Comparison of ENCODE assay signal across 25 cellular contexts in genomic region chr22:39055658-39056057, GRCh38. TPM values are rescaled to one million over a fixed set of nuclear protein-coding genes. Genes with fewer than 3 reads are reported as not detected.
DNase-seq lines count a peak whose midpoint lies in the region; ATAC-seq, FAIRE-seq and TF ChIP-seq lines count a peak whose summit lies in the region.
"Had no signal": no experiment of that assay in that cellular context is flagged by ENCODE, and none has a peak within 500 bp of the region (broad histone marks: within the 10 kb centered on the region; RNA-seq: fewer than 3 reads in every experiment).

No MANE protein-coding gene starts in this region.

- H2BK120ac ChIP-seq in trophoblast cell (ENCODE audit: insufficient read depth, low read length, poor library complexity) = no peak overlapping the region

- H3K9me3 ChIP-seq in trophoblast cell (ENCODE audit: insufficient read depth, low read depth, low read length) = peaks cover 5% of the 10 kb centered on the region
- no peaks in the 10 kb centered on the region for H3K9me3 ChIP-seq in heart left ventricle
- H3K9me3 ChIP-seq: Caco-2 had no signal

- H3K27ac ChIP-seq in trophoblast cell (ENCODE audit: low read depth, low read length) = no peak overlapping the region
- no peak overlapping the region for H3K27ac ChIP-seq in heart left ventricle
- H3K27ac ChIP-seq: BLaER1, C4-2B had no signal

- no peak overlapping the region for H4K12ac ChIP-seq in trophoblast cell (ENCODE audit: low read depth, low read length)

- H2BK12ac ChIP-seq in trophoblast cell (ENCODE audit: low read length) = no peak overlapping the region

- DNase-seq in Calu3 = peak; percentile 26
- DNase-seq in OCI-M1 (lab: John Stamatoyannopoulos, UW) = peak; percentile 15
- no peak for DNase-seq in bronchial epithelial cell (ENCODE audit: low read depth)
- DNase-seq in trophoblast cell = no peak
- no peak for DNase-seq in activated CD4-positive, alpha-beta T cell treated with anti-CD3 and anti-CD28 coated beads, Interleukin-2, amount 10 ng/mL, durations not matched to agents 24 days and 14 days
- no peak for DNase-seq in heart left ventricle
- no peak for DNase-seq in immature natural killer cell
- DNase-seq: Caco-2; CD4-positive, CD25-positive, alpha-beta regulatory T cell; CD8-positive, alpha-beta T cell; DMS 273 treated with DMSO at 0.1 percent for 48 hours; DMS79; EL; GDM1; H9; HFFc6 had no signal

- H3K27ac Mint-ChIP-seq in Calu3 (ENCODE audit: unreplicated experiment) (no peak overlapping the region), immature natural killer cell (peak overlapping the region in 1 of 6 donors; percentile 57)
- H3K27ac Mint-ChIP-seq in activated CD4-positive, alpha-beta T cell treated with anti-CD3 and anti-CD28 coated beads, Interleukin-2, amount 10 ng/mL, durations not matched to agents 24 days and 14 days = no peak overlapping the region
- H3K27ac Mint-ChIP-seq: CD4-positive, CD25-positive, alpha-beta regulatory T cell; CD8-positive, alpha-beta T cell; GM23338; H9; HFFc6 had no signal

- H3K27me3 ChIP-seq in bronchial epithelial cell (ENCODE audit: control insufficient read depth, insufficient read depth, low read length) = peaks cover 1% of the 10 kb centered on the region
- no peaks in the 10 kb centered on the region for H3K27me3 ChIP-seq in trophoblast cell (ENCODE audit: insufficient read depth, low read length)
- H3K27me3 ChIP-seq in heart left ventricle = no peaks in the 10 kb centered on the region
- H3K27me3 ChIP-seq: BLaER1 had no signal

- H3K4me1 ChIP-seq in trophoblast cell (ENCODE audit: control insufficient read depth in 1 of 2, insufficient read depth in 2 of 2, low read length in 2 of 2) (no peaks in the 10 kb centered on the region), heart left ventricle (no peaks in the 10 kb centered on the region)
- H3K4me1 ChIP-seq: BLaER1 had no signal

- no peak overlapping the region for H3K4me2 ChIP-seq in trophoblast cell (ENCODE audit: low read length)
- H3K4me2 ChIP-seq: BLaER1, GM23338 had no signal

- no peak overlapping the region for H4K8ac ChIP-seq in trophoblast cell (ENCODE audit: low read depth, low read length)

- no peak for ATAC-seq in HG02623 (IDR thresholded peaks at IDR 0.05; ENCODE audit: unreplicated experiment)
- ATAC-seq in heart left ventricle = no peak
- ATAC-seq: CD8-positive, alpha-beta T cell; GM12878; GM23338; HCT116 had no signal

- TF ChIP-seq CTCF in Calu3 (IDR thresholded peaks at IDR 0.05; ENCODE audit: unreplicated experiment) = no peak
- TF ChIP-seq CTCF in bronchial epithelial cell (IDR thresholded peaks at IDR 0.05; ENCODE audit: insufficient read depth, low read length, severe bottlenecking) = no peak
- TF ChIP-seq CTCF in heart left ventricle (IDR thresholded peaks at IDR 0.05) = no peak

- H2AK5ac ChIP-seq in trophoblast cell (ENCODE audit: low read length) = no peak overlapping the region

- TF ChIP-seq POLR2A in heart left ventricle (IDR thresholded peaks at IDR 0.05) = no peak

- H3K36me3 ChIP-seq in bronchial epithelial cell (ENCODE audit: control insufficient read depth, insufficient read depth, low read length) (no peaks in the 10 kb centered on the region), trophoblast cell (ENCODE audit: control insufficient read depth in 1 of 2, insufficient read depth in 2 of 2, low read length in 2 of 2) (no peaks in the 10 kb centered on the region), heart left ventricle (no peaks in the 10 kb centered on the region)

- H3K79me1 ChIP-seq in trophoblast cell (ENCODE audit: low read length) = no peaks in the 10 kb centered on the region

- no peaks in the 10 kb centered on the region for H3K79me2 ChIP-seq in trophoblast cell (ENCODE audit: control insufficient read depth, insufficient read depth, low read length, poor library complexity)

- no peak overlapping the region for H3K18ac ChIP-seq in trophoblast cell (ENCODE audit: low read length)

- H2BK5ac ChIP-seq in trophoblast cell (ENCODE audit: low read depth, low read length, poor library complexity) = no peak overlapping the region

- no peak overlapping the region for H4K91ac ChIP-seq in trophoblast cell (ENCODE audit: low read depth, low read length)

- BruUV-seq in Calu3 (replicated peaks; lab: Mats Ljungman, UMichigan) = no TSS peak

- H3K4me3 ChIP-seq in bronchial epithelial cell (ENCODE audit: low read depth, low read length) (no peak overlapping the region), trophoblast cell (ENCODE audit: low read depth, low read length) (peak overlapping the region; percentile 16), heart left ventricle (no peak overlapping the region)
- H3K4me3 ChIP-seq: BLaER1, GM12878, GM23338 had no signal

- no peak overlapping the region for H3K9ac ChIP-seq in trophoblast cell (ENCODE audit: low read length)
- H3K9ac ChIP-seq: BLaER1 had no signal

- H3K9me3 Mint-ChIP-seq in Calu3 (ENCODE audit: low read depth, unreplicated experiment) (no peaks in the 10 kb centered on the region), immature natural killer cell (no peaks in the 10 kb centered on the region)
- no peaks in the 10 kb centered on the region for H3K9me3 Mint-ChIP-seq in activated CD4-positive, alpha-beta T cell treated with anti-CD3 and anti-CD28 coated beads, Interleukin-2, amount 10 ng/mL, durations not matched to agents 24 days and 14 days
- H3K9me3 Mint-ChIP-seq: CD4-positive, CD25-positive, alpha-beta regulatory T cell; CD8-positive, alpha-beta T cell; HFFc6 had no signal

- CTCF ChIA-PET in Calu3 (lab: Charles Lee) = interaction anchor here (0.7 to 1.0 kb wide), 2 partner anchors 11 to 186 kb away, joined by 3 to 4 read pairs; no protein-coding TSS in a partner anchor

- no peaks in the 10 kb centered on the region for H3K4me1 Mint-ChIP-seq in Calu3 (ENCODE audit: low read depth, unreplicated experiment)
- H3K4me1 Mint-ChIP-seq in activated CD4-positive, alpha-beta T cell treated with anti-CD3 and anti-CD28 coated beads, Interleukin-2, amount 10 ng/mL, durations not matched to agents 24 days and 14 days = no peaks in the 10 kb centered on the region
- H3K4me1 Mint-ChIP-seq in immature natural killer cell = peaks cover 4 to 11% of the 10 kb centered on the region in 2 donors

- intact Hi-C loops in Calu3 (cut with micrococcal nuclease; ENCODE audit: unreplicated experiment) = loop anchor here (2.0 kb wide), 1 partner anchor 39 kb away; no protein-coding TSS in a partner anchor
- intact Hi-C loops in activated CD4-positive, alpha-beta T cell treated with anti-CD3 and anti-CD28 coated beads, Interleukin-2, amount 10 ng/mL, durations not matched to agents 24 days and 14 days (cut with micrococcal nuclease) = no loop called here
- intact Hi-C loops in heart left ventricle (cut with DNase I) = no loop called here

- no peaks in the 10 kb centered on the region for H3K27me3 Mint-ChIP-seq in Calu3 (ENCODE audit: unreplicated experiment)
- no peaks in the 10 kb centered on the region for H3K27me3 Mint-ChIP-seq in activated CD4-positive, alpha-beta T cell treated with anti-CD3 and anti-CD28 coated beads, Interleukin-2, amount 10 ng/mL, durations not matched to agents 24 days and 14 days
- H3K27me3 Mint-ChIP-seq in immature natural killer cell (ENCODE audit: low read depth in 3 of 3) = no peaks in the 10 kb centered on the region
- H3K27me3 Mint-ChIP-seq: CD4-positive, CD25-positive, alpha-beta regulatory T cell had no signal

- H3K23ac ChIP-seq in trophoblast cell (ENCODE audit: low read length) = no peak overlapping the region

- peak; percentile 96 for FAIRE-seq in bronchial epithelial cell (lab: Jason Lieb, UNC)
- FAIRE-seq: D721Med, GM12878, GM19239 had no signal

- H3K36me3 Mint-ChIP-seq in Calu3 (ENCODE audit: insufficient read depth, unreplicated experiment) (peaks cover 6% of the 10 kb centered on the region), immature natural killer cell (no peaks in the 10 kb centered on the region)
- peaks cover 2% of the 10 kb centered on the region for H3K36me3 Mint-ChIP-seq in activated CD4-positive, alpha-beta T cell treated with anti-CD3 and anti-CD28 coated beads, Interleukin-2, amount 10 ng/mL, durations not matched to agents 24 days and 14 days (ENCODE audit: low read depth)
- H3K36me3 Mint-ChIP-seq: CD4-positive, CD25-positive, alpha-beta regulatory T cell had no signal

- H3K4me3 Mint-ChIP-seq in Calu3 (ENCODE audit: low read depth, unreplicated experiment) (no peak overlapping the region), immature natural killer cell (no peak overlapping the region)
- H3K4me3 Mint-ChIP-seq in activated CD4-positive, alpha-beta T cell treated with anti-CD3 and anti-CD28 coated beads, Interleukin-2, amount 10 ng/mL, durations not matched to agents 24 days and 14 days = no peak overlapping the region
- H3K4me3 Mint-ChIP-seq: CD4-positive, CD25-positive, alpha-beta regulatory T cell; CD8-positive, alpha-beta T cell; GM23338; H9; HFFc6 had no signal

- no CpG with 5 or more reads among the region's 11 CpGs for WGBS in trophoblast cell (ENCODE audit: extremely low coverage, insufficient coverage, insufficient read length)
- 94 to 97% (median 95%) methylated on average over 11 of the region's 11 CpGs for WGBS in heart left ventricle, 4 donors

- no peak overlapping the region for H2AFZ ChIP-seq in trophoblast cell (ENCODE audit: insufficient read depth, low read length, poor library complexity)
- H2AFZ ChIP-seq: GM23338 had no signal

- H3K14ac ChIP-seq in trophoblast cell (ENCODE audit: low read length) = no peak overlapping the region

- no peak overlapping the region for H3K4ac ChIP-seq in trophoblast cell (ENCODE audit: low read depth, low read length)

RNA-seq across cellular contexts. Expression of gene APOBEC3F, which starts 15.0 kb away (rescaled TPM):
- total RNA-seq in Calu3 (2022) (22.2 and 24.1 TPM in 2 replicates), bronchial epithelial cell (0.79 and 2.0 TPM in 2 replicates), heart left ventricle (10 to 100 TPM in 2 of 9 donors, 1 to 10 TPM in 7; 1.2 to 18.2 (median 4.3) TPM)
- polyA plus RNA-seq in trophoblast cell (2013) = 4.4 and 4.6 TPM in 2 replicates
- total RNA-seq in activated CD4-positive, alpha-beta T cell treated with anti-CD3 and anti-CD28 coated beads, Interleukin-2, amount 10 ng/mL, durations not matched to agents 24 days and 14 days = 16.9 and 19.8 TPM in 2 replicates
- polyA plus RNA-seq in heart left ventricle (1 to 10 TPM; 1.4 to 9.6 TPM), immature natural killer cell (10 to 100 TPM in 2 of 3 donors, 1 to 10 TPM in 1; 9.0 to 43.0 (median 16.8) TPM)

RNA-seq across cellular contexts. Expression of gene APOBEC3G, which starts 21.4 kb away (rescaled TPM):
- 12.3 and 16.1 TPM in 2 replicates for total RNA-seq in Calu3 (2022)
- 1.2 and 3.4 TPM in 2 replicates for total RNA-seq in bronchial epithelial cell
- 1.4 and 1.8 TPM in 2 replicates for polyA plus RNA-seq in trophoblast cell (2013)
- 47.2 and 48.5 TPM in 2 replicates for total RNA-seq in activated CD4-positive, alpha-beta T cell treated with anti-CD3 and anti-CD28 coated beads, Interleukin-2, amount 10 ng/mL, durations not matched to agents 24 days and 14 days
- total RNA-seq in heart left ventricle = 10 to 100 TPM in 1 of 9 donors, 1 to 10 TPM in 8; 1.8 to 21.9 (median 3.3) TPM
- polyA plus RNA-seq in heart left ventricle = 1 to 10 TPM; 2.9 to 3.5 TPM
- 100 to 1,000 TPM; 494 to 885 (median 545) TPM for polyA plus RNA-seq in immature natural killer cell

RNA-seq across cellular contexts. Expression of gene APOBEC3D, which starts 34.7 kb away (rescaled TPM):
- 1.1 and 1.8 TPM in 2 replicates for total RNA-seq in Calu3 (2022)
- total RNA-seq in bronchial epithelial cell = 0.26 TPM in 1 of 2 replicates, not detected in the other
- 1.9 and 2.1 TPM in 2 replicates for polyA plus RNA-seq in trophoblast cell (2013)
- total RNA-seq in activated CD4-positive, alpha-beta T cell treated with anti-CD3 and anti-CD28 coated beads, Interleukin-2, amount 10 ng/mL, durations not matched to agents 24 days and 14 days = 26.2 and 26.7 TPM in 2 replicates
- total RNA-seq in heart left ventricle = 1 to 10 TPM in 4 of 9 donors, under 1 TPM in 5; 0.20 to 4.7 (median 0.87) TPM
- 1 to 10 TPM in 1 of 2 donors, under 1 TPM in 1; 0.80 to 1.4 TPM for polyA plus RNA-seq in heart left ventricle
- polyA plus RNA-seq in immature natural killer cell = 10 to 100 TPM in 2 of 3 donors, 1 to 10 TPM in 1; 3.9 to 25.3 (median 15.4) TPM

RNA-seq across cellular contexts. Expression of gene APOBEC3H, which starts 41.4 kb away (rescaled TPM):
- total RNA-seq in Calu3 (2022) (not detected in 2 replicates), bronchial epithelial cell (0.13 and 0.26 TPM in 2 replicates), heart left ventricle (1 to 10 TPM in 1 of 9 donors, under 1 TPM in 3, not detected in 5; 0.21 to 1.7 (median 0.61) TPM)
- polyA plus RNA-seq in trophoblast cell (2013) = 0.94 and 1.1 TPM in 2 replicates
- 5.8 and 7.6 TPM in 2 replicates for total RNA-seq in activated CD4-positive, alpha-beta T cell treated with anti-CD3 and anti-CD28 coated beads, Interleukin-2, amount 10 ng/mL, durations not matched to agents 24 days and 14 days
- polyA plus RNA-seq in heart left ventricle (under 1 TPM in 1 of 2 donors, not detected in 1; 0.46 TPM), immature natural killer cell (10 to 100 TPM; 16.7 to 22.2 (median 21.7) TPM)
- total RNA-seq: A673, Caco-2, GM23338 had no signal
- polyA plus RNA-seq: GM23338 had no signal

RNA-seq across cellular contexts. Expression of gene APOBEC3C, which starts 41.6 kb away (rescaled TPM):
- total RNA-seq in Calu3 (2022) (22.2 and 23.7 TPM in 2 replicates), bronchial epithelial cell (4.1 and 4.2 TPM in 2 replicates), heart left ventricle (10 to 100 TPM in 8 of 9 donors, 1 to 10 TPM in 1; 7.3 to 53.8 (median 26.3) TPM)
- polyA plus RNA-seq in trophoblast cell (2013) = 34.2 and 34.6 TPM in 2 replicates
- 73.6 and 74.8 TPM in 2 replicates for total RNA-seq in activated CD4-positive, alpha-beta T cell treated with anti-CD3 and anti-CD28 coated beads, Interleukin-2, amount 10 ng/mL, durations not matched to agents 24 days and 14 days
- polyA plus RNA-seq in heart left ventricle (10 to 100 TPM; 12.3 to 24.9 TPM), immature natural killer cell (100 to 1,000 TPM; 242 to 468 (median 346) TPM)

Comparison
In these comparisons a context has a peak if more than half of its experiments do, and no peak if none do; other contexts are left out.
1. DNase-seq: peak in Calu3 (single experiment) and OCI-M1 (single experiment); none in bronchial epithelial cell (single experiment), trophoblast cell (0 of 2), activated CD4-positive, alpha-beta T cell treated with anti-CD3 and anti-CD28 coated beads, Interleukin-2, amount 10 ng/mL, durations not matched to agents 24 days and 14 days (single experiment), heart left ventricle (0 of 5) and immature natural killer cell (0 of 3).